Comparison of ENCODE assay signal across 9 cellular contexts in genomic region chr17:80980397-80981061, GRCh38. TPM values are rescaled to one million over a fixed set of nuclear protein-coding genes. Genes with fewer than 3 reads are reported as not detected.
DNase-seq lines count a peak whose midpoint lies in the region; ATAC-seq, FAIRE-seq and TF ChIP-seq lines count a peak whose summit lies in the region.
"Had no signal": no experiment of that assay in that cellular context is flagged by ENCODE, and none has a peak within 500 bp of the region (broad histone marks: within the 10 kb centered on the region; RNA-seq: fewer than 3 reads in every experiment).

No MANE protein-coding gene starts in this region.

- peaks cover 4% of the 10 kb centered on the region for H3K27me3 Mint-ChIP-seq in activated T-helper 2 cell treated with anti-CD3 and anti-CD28 coated beads, Interferon-gamma antibody, Interleukin-2, Interleukin-4, amounts not matched to agents 10 μg/mL and 5 μg/mL and 100 μg/mL, durations not matched to agents 14 hours and 24 hours and 36 hours (ENCODE audit: low read depth)

- intact Hi-C loops in activated T-helper 2 cell treated with anti-CD3 and anti-CD28 coated beads, Interferon-gamma antibody, Interleukin-2, Interleukin-4, amounts not matched to agents 10 μg/mL and 5 μg/mL and 100 μg/mL, durations not matched to agents 14 hours and 24 hours and 36 hours (cut with micrococcal nuclease) = loop anchor here (1.0 to 10.0 kb wide), 2 partner anchors 406 to 553 kb away; no protein-coding TSS in a partner anchor
- intact Hi-C loops in prostate gland (cut with DNase I) = no loop called here

- peak overlapping the region; percentile 58 for H3K4me3 Mint-ChIP-seq in activated T-helper 2 cell treated with anti-CD3 and anti-CD28 coated beads, Interferon-gamma antibody, Interleukin-2, Interleukin-4, amounts not matched to agents 10 μg/mL and 5 μg/mL and 100 μg/mL, durations not matched to agents 14 hours and 24 hours and 36 hours (ENCODE audit: low read depth)

- no peaks in the 10 kb centered on the region for H3K9me3 ChIP-seq in keratinocyte (ENCODE audit: control insufficient read depth, low read depth, low read length)
- H3K9me3 ChIP-seq in prostate gland = no peaks in the 10 kb centered on the region

- peak; percentile 46 for DNase-seq in stimulated activated naive CD4-positive, alpha-beta T cell treated with Interleukin-2 at 50 U/mL for 16 hours (lab: John Stamatoyannopoulos, UW)
- DNase-seq in stimulated activated naive CD4-positive, alpha-beta T cell (lab: John Stamatoyannopoulos, UW) = no peak
- DNase-seq in activated T-helper 2 cell treated with anti-CD3 and anti-CD28 coated beads, Interferon-gamma antibody, Interleukin-2, Interleukin-4, amounts not matched to agents 10 μg/mL and 5 μg/mL and 100 μg/mL, durations not matched to agents 14 hours and 24 hours and 36 hours (ENCODE audit: low spot score) = no peak
- DNase-seq in keratinocyte (ENCODE audit: low read depth, low spot score) = peak; percentile 44
- DNase-seq in NCI-H2029 (lab: John Stamatoyannopoulos, UW) = no peak
- no peak for DNase-seq in SW480 (ENCODE audit: low spot score)
- DNase-seq in prostate gland (ENCODE audit: low spot score) = no peak
- DNase-seq: DMS79 treated with DMSO at 0.1 percent for 48 hours had no signal

- H3K4me2 ChIP-seq in keratinocyte (ENCODE audit: control insufficient read depth, extremely low read depth, insufficient read depth, low read depth, low read length) = no peak overlapping the region

- WGBS in prostate gland = 62% methylated on average over 7 of the region's 7 CpGs

- H3K36me3 ChIP-seq in keratinocyte (ENCODE audit: control insufficient read depth in 2 of 2, extremely low read depth in 1 of 2, insufficient read depth in 2 of 2, low read length in 2 of 2) (no peaks in the 10 kb centered on the region), prostate gland (no peaks in the 10 kb centered on the region)

- FAIRE-seq in keratinocyte (lab: Jason Lieb, UNC) = no peak

- no peaks in the 10 kb centered on the region for H3K36me3 Mint-ChIP-seq in activated T-helper 2 cell treated with anti-CD3 and anti-CD28 coated beads, Interferon-gamma antibody, Interleukin-2, Interleukin-4, amounts not matched to agents 10 μg/mL and 5 μg/mL and 100 μg/mL, durations not matched to agents 14 hours and 24 hours and 36 hours (ENCODE audit: low read depth)

- H3K9ac ChIP-seq in keratinocyte (ENCODE audit: control insufficient read depth, extremely low read depth, insufficient read depth, low read length) = no peak overlapping the region

- peaks cover 7% of the 10 kb centered on the region for H3K4me1 Mint-ChIP-seq in activated T-helper 2 cell treated with anti-CD3 and anti-CD28 coated beads, Interferon-gamma antibody, Interleukin-2, Interleukin-4, amounts not matched to agents 10 μg/mL and 5 μg/mL and 100 μg/mL, durations not matched to agents 14 hours and 24 hours and 36 hours (ENCODE audit: low read depth)

- ATAC-seq in GM21381 (IDR thresholded peaks at IDR 0.05; ENCODE audit: unreplicated experiment) = no peak

- H3K79me2 ChIP-seq in keratinocyte (ENCODE audit: control insufficient read depth, insufficient read depth, low read length) = no peaks in the 10 kb centered on the region

- dilution Hi-C loops in keratinocyte (cut with MboI; ENCODE audit: extremely low pct_ligation_motif_present, low sequenced_read_pairs) = no loop called here

- H3K27ac ChIP-seq in keratinocyte (ENCODE audit: control insufficient read depth, insufficient read depth, low read length) (no peak overlapping the region), prostate gland (no peak overlapping the region)

- H3K9me1 ChIP-seq in keratinocyte (ENCODE audit: control insufficient read depth, extremely low read depth, insufficient read depth, low read length) = no peaks in the 10 kb centered on the region

- H4K20me1 ChIP-seq in keratinocyte (ENCODE audit: control insufficient read depth, extremely low read depth, insufficient read depth, low read length) = no peaks in the 10 kb centered on the region

- no peaks in the 10 kb centered on the region for H3K9me3 Mint-ChIP-seq in activated T-helper 2 cell treated with anti-CD3 and anti-CD28 coated beads, Interferon-gamma antibody, Interleukin-2, Interleukin-4, amounts not matched to agents 10 μg/mL and 5 μg/mL and 100 μg/mL, durations not matched to agents 14 hours and 24 hours and 36 hours

- TF ChIP-seq CTCF in keratinocyte (optimal IDR thresholded peaks at IDR 0.05 in 1 of 3, IDR thresholded peaks at IDR 0.05 in 1 of 3, conservative IDR thresholded peaks at IDR 0.05 in 1 of 3; ENCODE audit: extremely low read depth in 1 of 3, insufficient read depth in 2 of 3, low read length in 3 of 3) = no peak
- no peak for TF ChIP-seq CTCF in prostate gland (IDR thresholded peaks at IDR 0.05)

- no peak for TF ChIP-seq POLR2A in prostate gland (IDR thresholded peaks at IDR 0.05)

- H3K4me1 ChIP-seq in keratinocyte (ENCODE audit: control insufficient read depth, extremely low read depth, insufficient read depth, low read length) (no peaks in the 10 kb centered on the region), prostate gland (replicated peaks) (peaks cover 5% of the 10 kb centered on the region)

- peak overlapping the region; percentile 54 for H3K27ac Mint-ChIP-seq in activated T-helper 2 cell treated with anti-CD3 and anti-CD28 coated beads, Interferon-gamma antibody, Interleukin-2, Interleukin-4, amounts not matched to agents 10 μg/mL and 5 μg/mL and 100 μg/mL, durations not matched to agents 14 hours and 24 hours and 36 hours

- no peak overlapping the region for H3K4me3 ChIP-seq in keratinocyte (ENCODE audit: control insufficient read depth in 2 of 3, extremely low read depth in 1 of 3, insufficient read depth in 2 of 3, low read depth in 1 of 3, low read length in 3 of 3)
- H3K4me3 ChIP-seq in prostate gland = peak overlapping the region in 1 of 2 donors; percentile 21

- H3K27me3 ChIP-seq in keratinocyte (ENCODE audit: control insufficient read depth, extremely low read depth, insufficient read depth, low read length) (peaks cover 5% of the 10 kb centered on the region), prostate gland (replicated peaks; ENCODE audit: insufficient read depth) (peaks cover 3% of the 10 kb centered on the region)

- H2AFZ ChIP-seq in keratinocyte (ENCODE audit: control insufficient read depth, low read length) = no peak overlapping the region

RNA-seq across cellular contexts. Expression of gene CHMP6, which starts 11.1 kb away (rescaled TPM):
- total RNA-seq in activated T-helper 2 cell treated with anti-CD3 and anti-CD28 coated beads, Interferon-gamma antibody, Interleukin-2, Interleukin-4, amounts not matched to agents 10 μg/mL and 5 μg/mL and 100 μg/mL, durations not matched to agents 14 hours and 24 hours and 36 hours = 29.5 and 36.9 TPM in 2 replicates
- polyA plus RNA-seq in keratinocyte = 14.5 to 26.7 TPM (median 20.9 TPM) in 3 replicates
- 18.9 TPM for polyA plus RNA-seq in keratinocyte (2011; ENCODE audit: low read depth)
- polyA plus RNA-seq in keratinocyte (2011; cell fraction: cytosol; rRNA removed) = 12.8 and 20.2 TPM in 2 replicates
- 12.8 and 15.0 TPM in 2 replicates for polyA plus RNA-seq in keratinocyte (2011; cell fraction: nucleus; rRNA removed)
- 5.6 and 22.8 TPM in 2 replicates for polyA plus RNA-seq in keratinocyte (2012; ENCODE audit: low replicate concordance)
- polyA minus RNA-seq in keratinocyte = 7.6 to 13.2 TPM (median 10.2 TPM) in 3 replicates
- polyA minus RNA-seq in keratinocyte (2011; cell fraction: cytosol; rRNA and poly(A)+ RNA removed) = 19.2 TPM
- 8.2 and 9.0 TPM in 2 replicates for polyA minus RNA-seq in keratinocyte (2011; cell fraction: nucleus; rRNA and poly(A)+ RNA removed)
- total RNA-seq in prostate gland = 10 to 100 TPM; 30.6 to 35.3 TPM

RNA-seq across cellular contexts. Expression of gene BAIAP2, which starts 54.4 kb away (rescaled TPM):
- total RNA-seq in activated T-helper 2 cell treated with anti-CD3 and anti-CD28 coated beads, Interferon-gamma antibody, Interleukin-2, Interleukin-4, amounts not matched to agents 10 μg/mL and 5 μg/mL and 100 μg/mL, durations not matched to agents 14 hours and 24 hours and 36 hours = 5.3 TPM in 2 replicates
- polyA plus RNA-seq in keratinocyte = 48.9 to 74.4 TPM (median 56.7 TPM) in 3 replicates
- 102 TPM for polyA plus RNA-seq in keratinocyte (2011; ENCODE audit: low read depth)
- polyA plus RNA-seq in keratinocyte (2011; cell fraction: cytosol; rRNA removed) = 30.3 and 63.1 TPM in 2 replicates
- polyA plus RNA-seq in keratinocyte (2011; cell fraction: nucleus; rRNA removed) = 87.9 and 109 TPM in 2 replicates
- 66.3 and 124 TPM in 2 replicates for polyA plus RNA-seq in keratinocyte (2012; ENCODE audit: low replicate concordance)
- 44.6 to 102 TPM (median 54.9 TPM) in 3 replicates for polyA minus RNA-seq in keratinocyte
- 94.8 TPM for polyA minus RNA-seq in keratinocyte (2011; cell fraction: cytosol; rRNA and poly(A)+ RNA removed)
- 66.4 and 99.6 TPM in 2 replicates for polyA minus RNA-seq in keratinocyte (2011; cell fraction: nucleus; rRNA and poly(A)+ RNA removed)
- total RNA-seq in prostate gland = 100 to 1,000 TPM; 125 to 148 TPM

Comparison
In these comparisons a context has a peak if more than half of its experiments do, and no peak if none do; other contexts are left out.
1. DNase-seq: peak in stimulated activated naive CD4-positive, alpha-beta T cell treated with Interleukin-2 at 50 U/mL for 16 hours (single experiment) and keratinocyte (single experiment); none in stimulated activated naive CD4-positive, alpha-beta T cell (0 of 6), activated T-helper 2 cell treated with anti-CD3 and anti-CD28 coated beads, Interferon-gamma antibody, Interleukin-2, Interleukin-4, amounts not matched to agents 10 μg/mL and 5 μg/mL and 100 μg/mL, durations not matched to agents 14 hours and 24 hours and 36 hours (single experiment), NCI-H2029 (single experiment), SW480 (single experiment) and prostate gland (single experiment).
2. RNA of gene BAIAP2, which starts 54.4 kb away (total RNA-seq): 125 to 148 TPM in prostate gland; 5.3 TPM in activated T-helper 2 cell treated with anti-CD3 and anti-CD28 coated beads, Interferon-gamma antibody, Interleukin-2, Interleukin-4, amounts not matched to agents 10 μg/mL and 5 μg/mL and 100 μg/mL, durations not matched to agents 14 hours and 24 hours and 36 hours; every median in the first group is over 10 times any median in the second.